In genomic region chr5:179700401-179700918, GRCh38 we compare ENCODE assay signal across 9 cellular contexts. TPM values are rescaled to one million over a fixed set of nuclear protein-coding genes. Genes with fewer than 3 reads are reported as not detected.
DNase-seq lines count a peak whose midpoint lies in the region; ATAC-seq and TF ChIP-seq lines count a peak whose summit lies in the region.
"Had no signal": no experiment of that assay in that cellular context is flagged by ENCODE, and none has a peak within 500 bp of the region (broad histone marks: within the 10 kb centered on the region; RNA-seq: fewer than 3 reads in every experiment).

No MANE protein-coding gene starts in this region.

- no peaks in the 10 kb centered on the region for H3K9me3 Mint-ChIP-seq in T-cell

- CTCF ChIA-PET in T-cell (lab: Charles Lee), result interaction anchor here in 1 of 2 donors (0.6 to 0.7 kb wide), 2 partner anchors 10 to 136 kb away, joined by 3 to 4 read pairs; no protein-coding TSS in a partner anchor

- DNase-seq in SKM-1 treated with dmso at 0.1 percent for 144 hours (lab: John Stamatoyannopoulos, UW; ENCODE audit: unreplicated experiment) (peak; percentile 10), SKM-1 (lab: John Stamatoyannopoulos, UW; ENCODE audit: unreplicated experiment) (no peak), T-cell (no peak), foreskin fibroblast (peak in 1 of 2 donors; percentile 16), smooth muscle cell (lab: John Stamatoyannopoulos, UW; ENCODE audit: unreplicated experiment) (no peak), activated gamma-delta T cell (lab: John Stamatoyannopoulos, UW) (no peak), T-helper 9 cell (no peak)

- 52% methylated on average over 7 of the region's 7 CpGs for WGBS in smooth muscle cell (ENCODE audit: low lambda C conversion rate)

- H3K4me1 Mint-ChIP-seq in T-cell, result peaks cover 54 to 59% (median 56%) of the 10 kb centered on the region in 3 donors

- H3K4me3 Mint-ChIP-seq in T-cell, result peak overlapping the region; percentile 96 to 98 (median 98)

- no peaks in the 10 kb centered on the region for H3K9me3 ChIP-seq in smooth muscle cell (replicated peaks; ENCODE audit: low read depth)

- peaks cover 3% of the 10 kb centered on the region for H3K36me3 ChIP-seq in smooth muscle cell (ENCODE audit: low read depth)

- peaks cover 13% of the 10 kb centered on the region for H3K4me1 ChIP-seq in smooth muscle cell (ENCODE audit: low read depth)

- H3K27me3 Mint-ChIP-seq in T-cell, result no peaks in the 10 kb centered on the region

- no peaks in the 10 kb centered on the region for H3K27me3 ChIP-seq in smooth muscle cell (ENCODE audit: low read depth)

- peaks cover 72% of the 10 kb centered on the region for H3K79me2 ChIP-seq in smooth muscle cell (ENCODE audit: low read depth)

- no peaks in the 10 kb centered on the region for H3F3A ChIP-seq in smooth muscle cell (ENCODE audit: low read depth)

- peak overlapping the region; percentile 61 to 86 for H3K4me3 ChIP-seq in foreskin fibroblast (ENCODE audit: low read depth in 1 of 2, low read length in 2 of 2)
- H3K4me3 ChIP-seq in smooth muscle cell, result peak overlapping the region; percentile 85

- TF ChIP-seq CTCF in foreskin fibroblast (IDR thresholded peaks at IDR 0.05; ENCODE audit: low read depth, low read length), result no peak
- no peak for TF ChIP-seq CTCF in smooth muscle cell (IDR thresholded peaks at IDR 0.05; ENCODE audit: borderline replicate concordance, insufficient read depth, poor library complexity, severe bottlenecking)

- H2AFZ ChIP-seq in smooth muscle cell (ENCODE audit: low read depth), result no peak overlapping the region

- peak overlapping the region; percentile 96 for H3K9ac ChIP-seq in smooth muscle cell (ENCODE audit: low read depth)

- peak overlapping the region; percentile 93 to 97 for H3K27ac Mint-ChIP-seq in T-cell

- H3K27ac ChIP-seq in smooth muscle cell (ENCODE audit: low read depth), result peak overlapping the region; percentile 85

- H3K4me2 ChIP-seq in smooth muscle cell, result peak overlapping the region; percentile 90

- ATAC-seq in T-cell (replicated peaks in 1 of 4) (no peak), HG02938 (IDR thresholded peaks at IDR 0.05; ENCODE audit: unreplicated experiment) (no peak)

- peaks cover 18% of the 10 kb centered on the region for H3K36me3 Mint-ChIP-seq in T-cell

- peaks cover 60% of the 10 kb centered on the region for H4K20me1 ChIP-seq in smooth muscle cell (ENCODE audit: low read depth)

- POLR2A ChIA-PET in T-cell (lab: Charles Lee), result interaction anchor here in 1 of 2 donors (1.1 kb wide), 2 partner anchors 32 to 77 kb away, joined by 3 to 5 read pairs; partner anchors contain the start of genes HNRNPH1 and MAML1

RNA-seq across cellular contexts. Expression of gene CANX, which starts 1.7 kb away (rescaled TPM):
- total RNA-seq in T-cell (100 to 1,000 TPM; 205 to 306 (median 262) TPM), smooth muscle cell (513 and 566 TPM in 2 replicates)
- polyA plus RNA-seq in smooth muscle cell, result 242 and 274 TPM in 2 replicates

RNA-seq across cellular contexts. Expression of gene CBY3, which starts 19.6 kb away (rescaled TPM):
- total RNA-seq in T-cell (under 1 TPM in 3 of 5 donors, not detected in 2; 0.50 to 0.66 (median 0.57) TPM), smooth muscle cell (not detected in 2 replicates)
- polyA plus RNA-seq in smooth muscle cell, result 0.54 TPM in 1 of 2 replicates, not detected in the other
- total RNA-seq: Daoy had no signal

RNA-seq across cellular contexts. Expression of gene MAML1, which starts 32.2 kb away (rescaled TPM):
- 10 to 100 TPM; 31.3 to 56.4 (median 50.6) TPM for total RNA-seq in T-cell
- 11.5 and 14.4 TPM in 2 replicates for total RNA-seq in smooth muscle cell
- 9.9 and 12.1 TPM in 2 replicates for polyA plus RNA-seq in smooth muscle cell
